In genomic region chr6:48123601-48124000, GRCh38 we compare ENCODE assay signal across 7 cellular contexts. TPM values are rescaled to one million over a fixed set of nuclear protein-coding genes. Genes with fewer than 3 reads are reported as not detected.
"Had no signal": no experiment of that assay in that cellular context is flagged by ENCODE, and none has a peak within 500 bp of the region (broad histone marks: within the 10 kb centered on the region; RNA-seq: fewer than 3 reads in every experiment).

No MANE protein-coding gene starts in this region.

- FAIRE-seq: HTR-8/SVneo, K562 had no signal

- H3K4me3 ChIP-seq: K562 had no signal

- H3K27ac ChIP-seq: HL-60 had no signal

- ATAC-seq: K562 had no signal

- DNase-seq: IMR-90, KBM-7 had no signal

RNA-seq across cellular contexts. Expression of gene PTCHD4, which starts 12.6 kb away (rescaled TPM):
- total RNA-seq: HT-29, K562 had no signal
- polyA plus RNA-seq: IgD-negative memory B cell, K562 had no signal
